ENCODE assay signal across 1 cellular context in genomic region chr11:64556044-64556720, GRCh38.
TF ChIP-seq lines count a peak whose summit lies in the region.

No MANE protein-coding gene starts in this region.

TF ChIP-seq in K562, 482 proteins besides CTCF, POLR2A, EP300 and RAD21:
- no peak for TF ChIP-seq CEBPZ (IDR thresholded peaks at IDR 0.05; ENCODE audit: borderline replicate concordance, low read depth, low read length)
- 0 out of 2 replicates have a peak, but pooled peaks have one; percentile 3 for TF ChIP-seq L3MBTL2 (IDR thresholded peaks at IDR 0.05)
- peak; percentile 75 for TF ChIP-seq ZBTB33 (CRISPR knock-in tag; IDR thresholded peaks at IDR 0.05)
TF ChIP-seq in K562: peak in this region for 2.
